8 cellular contexts compared by ENCODE assay signal in the genomic region with DNA sequence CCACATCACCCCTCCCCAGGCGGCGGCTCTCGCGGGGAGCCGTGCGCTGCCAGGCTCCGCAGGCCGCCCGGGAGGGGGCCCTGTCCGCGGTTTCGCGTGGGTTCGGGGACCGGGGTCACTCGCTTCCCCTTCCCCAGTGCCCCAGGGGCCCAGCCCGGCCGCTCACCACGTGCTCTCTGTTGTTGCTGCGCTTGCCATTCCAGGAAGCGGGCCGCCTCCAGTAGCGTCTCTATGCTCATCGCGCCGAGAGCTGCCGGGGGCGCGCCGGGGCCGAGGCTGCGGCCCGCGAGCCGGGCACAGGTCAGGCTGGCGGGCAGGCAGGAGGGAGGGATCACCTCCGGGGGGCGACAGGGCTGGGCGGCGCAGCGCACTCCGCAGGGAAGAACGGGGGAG. TPM values are rescaled to one million over a fixed set of nuclear protein-coding genes. Genes with fewer than 3 reads are reported as not detected.
DNase-seq lines count a peak whose midpoint lies in the region; ATAC-seq and TF ChIP-seq lines count a peak whose summit lies in the region.

No MANE protein-coding gene starts in this region.

- no peaks in the 10 kb centered on the region for H3K36me3 ChIP-seq in Peyer's patch

- no peak for ATAC-seq in HG02885 (IDR thresholded peaks at IDR 0.05; ENCODE audit: poor library complexity, unreplicated experiment)
- no peak for ATAC-seq in GM19463 (IDR thresholded peaks at IDR 0.05; ENCODE audit: unreplicated experiment)

- TF ChIP-seq CTCF in Peyer's patch (IDR thresholded peaks at IDR 0.05): peak in 1 of 6 experiments; percentile 7

- DNase-seq in NCI-H82 (lab: John Stamatoyannopoulos, UW) (peak; percentile 60), NCI-H82 treated with DMSO at 0.1 percent for 48 hours (lab: John Stamatoyannopoulos, UW; ENCODE audit: unreplicated experiment) (no peak), Peyer's patch (peak; percentile 60 to 82 (median 78)), activated gamma-delta T cell treated with Interleukin-2 at 50 U/mL for 16 hours (peak; percentile 49), globus pallidus (ENCODE audit: low spot score) (peak; percentile 48), posterior cingulate gyrus (peak in 6 of 10 donors; percentile 42 to 90 (median 70))

- H3K4me3 ChIP-seq in Peyer's patch: peak overlapping the region; percentile 59 to 93 (median 83)

- no peak for TF ChIP-seq POLR2A in Peyer's patch (IDR thresholded peaks at IDR 0.05)

- no peaks in the 10 kb centered on the region for H3K9me3 ChIP-seq in Peyer's patch

- no peaks in the 10 kb centered on the region for H3K27me3 ChIP-seq in Peyer's patch

- peak overlapping the region; percentile 93 to 100 (median 96) for H3K27ac ChIP-seq in Peyer's patch

- peaks cover 15 to 62% (median 35%) of the 10 kb centered on the region in 4 donors for H3K4me1 ChIP-seq in Peyer's patch

- intact Hi-C loops in posterior cingulate gyrus (cut with DNase I): loop anchor here (5.0 kb wide), 1 partner anchor 192 kb away; a partner anchor contains a TSS

RNA-seq across cellular contexts. Expression of a gene that starts 0.4 kb away (rescaled TPM):
- total RNA-seq in Peyer's patch: 10 to 100 TPM in 3 of 4 donors, 1 to 10 TPM in 1; 9.5 to 57.8 (median 39.0) TPM
